ENCODE assay signal across 1 cellular context in the genomic region with DNA sequence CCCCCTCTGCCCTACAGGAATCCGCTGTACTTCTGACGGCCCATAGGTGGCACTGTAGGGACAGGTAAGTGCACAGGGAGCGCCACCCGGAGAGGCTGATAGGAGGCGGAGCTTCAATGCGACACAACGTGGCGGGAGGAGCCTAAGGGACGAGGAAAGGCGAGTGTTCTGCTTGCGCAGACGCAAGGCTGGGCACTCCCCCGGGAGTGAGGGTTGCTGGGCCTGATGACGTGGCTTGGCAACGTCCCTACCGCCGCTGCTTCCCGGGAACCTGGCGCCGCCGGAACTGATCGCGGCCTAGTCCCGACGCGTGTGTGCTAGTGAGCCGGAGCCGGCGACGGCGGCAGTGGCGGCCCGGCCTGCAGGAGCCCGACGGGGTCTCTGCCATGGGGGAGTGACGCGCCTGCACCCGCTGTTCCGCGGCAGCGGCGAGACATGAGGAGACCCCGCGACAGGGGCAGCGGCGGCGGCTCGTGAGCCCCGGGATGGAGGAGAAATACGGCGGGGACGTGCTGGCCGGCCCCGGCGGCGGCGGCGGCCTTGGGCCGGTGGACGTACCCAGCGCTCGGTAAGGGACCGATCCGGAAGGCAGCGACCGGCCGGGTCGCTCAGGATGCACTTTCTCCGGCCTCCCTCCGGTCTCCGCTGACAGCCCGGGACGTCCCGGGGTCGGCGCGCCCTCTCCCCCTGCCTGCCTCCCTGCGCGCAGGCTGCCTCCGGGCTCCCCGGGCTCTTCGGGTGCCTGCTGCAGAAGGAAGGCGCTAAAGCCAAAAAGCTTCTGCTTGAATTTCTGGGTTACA.
TF ChIP-seq lines count a peak whose summit lies in the region.

SLC30A5 (plus strand) TSS at position 244 of the 800 bp plus-strand sequence; CDS start at position 486, 242 bp downstream.

TF ChIP-seq in HepG2, 621 proteins besides CTCF, POLR2A, EP300 and RAD21 (continued from another document and continues in another):
- TF ChIP-seq GRHL1 (CRISPR knock-in tag; conservative IDR thresholded peaks at IDR 0.05) (no peak), STAT5B (CRISPR knock-in tag; IDR thresholded peaks at IDR 0.05) (peak; percentile 84; the same call in 1 of the 2 replicates), SSRP1 (CRISPR knock-in tag; IDR thresholded peaks at IDR 0.05) (no peak), ZNF879 (CRISPR knock-in tag; IDR thresholded peaks at IDR 0.05) (0 out of 2 replicates have a peak, but pooled peaks have one; percentile 58), ZNF616 (CRISPR knock-in tag; IDR thresholded peaks at IDR 0.05; ENCODE audit: low read depth) (peak; percentile 74; the same call in 1 of the 2 replicates), ZNF281 (CRISPR knock-in tag; IDR thresholded peaks at IDR 0.05; ENCODE audit: borderline replicate concordance) (peak; percentile 45; the same call in 1 of the 2 replicates), ZGPAT (CRISPR knock-in tag; IDR thresholded peaks at IDR 0.05) (peak; percentile 97), FOXA1 (IDR thresholded peaks at IDR 0.05) (no peak), FOXA1 (CRISPR knock-in tag; IDR thresholded peaks at IDR 0.05) (peak; percentile 7; the same call in 1 of the 2 replicates), THAP8 (CRISPR knock-in tag; IDR thresholded peaks at IDR 0.05; ENCODE audit: borderline replicate concordance) (peak; percentile 7; the same call in 1 of the 2 replicates), SMAD1 (CRISPR knock-in tag; IDR thresholded peaks at IDR 0.05; ENCODE audit: borderline replicate concordance, low read depth) (0 out of 2 replicates have a peak, but pooled peaks have one; percentile 85), GATAD1 (CRISPR knock-in tag; IDR thresholded peaks at IDR 0.05) (peak; percentile 86), IRF1 (CRISPR knock-in tag; IDR thresholded peaks at IDR 0.05; ENCODE audit: low read depth) (no peak), RNF2 (conservative IDR thresholded peaks at IDR 0.05; ENCODE audit: low read depth) (peak; percentile 78), ZNF687 (CRISPR knock-in tag; IDR thresholded peaks at IDR 0.05) (peak; percentile 98), TSC22D2 (CRISPR knock-in tag; IDR thresholded peaks at IDR 0.05; ENCODE audit: borderline replicate concordance) (no peak), ZBTB3 (CRISPR knock-in tag; IDR thresholded peaks at IDR 0.05; ENCODE audit: borderline replicate concordance, low read depth) (peak; percentile 67; the same call in 1 of the 2 replicates), ZNF580 (CRISPR knock-in tag; IDR thresholded peaks at IDR 0.05; ENCODE audit: borderline replicate concordance, low read depth) (peak; percentile 73; the same call in 1 of the 2 replicates), ZNF264 (CRISPR knock-in tag; IDR thresholded peaks at IDR 0.05) (no peak), ATF7 (IDR thresholded peaks at IDR 0.05) (peak; percentile 28), ATF7 (CRISPR knock-in tag; IDR thresholded peaks at IDR 0.05) (peak; percentile 77), HDAC1 (CRISPR knock-in tag; IDR thresholded peaks at IDR 0.05) (peak; percentile 98), GATA4 (IDR thresholded peaks at IDR 0.05; ENCODE audit: borderline replicate concordance, low read depth) (peak; percentile 73), SAP130 (CRISPR knock-in tag; IDR thresholded peaks at IDR 0.05; ENCODE audit: low read depth) (peak; percentile 97), KLF11 (CRISPR knock-in tag; IDR thresholded peaks at IDR 0.05) (no peak; the same call in 1 of the 2 replicates), CEBPG (CRISPR knock-in tag; IDR thresholded peaks at IDR 0.05) (no peak; the same call in 1 of the 2 replicates), ZNF761 (CRISPR knock-in tag; conservative IDR thresholded peaks at IDR 0.05) (peak; percentile 86), CCDC6 (CRISPR knock-in tag; IDR thresholded peaks at IDR 0.05) (no peak), ZNF7 (CRISPR knock-in tag; IDR thresholded peaks at IDR 0.05) (no peak), ZC3H13 (CRISPR knock-in tag; IDR thresholded peaks at IDR 0.05) (peak; percentile 47; the same call in 1 of the 2 replicates), KLF9 (CRISPR knock-in tag; IDR thresholded peaks at IDR 0.05; ENCODE audit: low read depth) (peak; percentile 25; the same call in 1 of the 2 replicates), MEIS1 (CRISPR knock-in tag; IDR thresholded peaks at IDR 0.05; ENCODE audit: borderline replicate concordance) (peak; percentile 84; the same call in 1 of the 2 replicates), ZNF12 (CRISPR knock-in tag; IDR thresholded peaks at IDR 0.05) (0 out of 2 replicates have a peak, but pooled peaks have one; percentile 2), SUZ12 (IDR thresholded peaks at IDR 0.05; ENCODE audit: low read depth, low read length) (no peak), KDM6A (CRISPR knock-in tag; IDR thresholded peaks at IDR 0.05; ENCODE audit: low read depth) (no peak), MATR3 (CRISPR knock-in tag; IDR thresholded peaks at IDR 0.05) (no peak), MIER3 (CRISPR knock-in tag; IDR thresholded peaks at IDR 0.05; ENCODE audit: borderline replicate concordance) (peak; percentile 66; the same call in 1 of the 2 replicates)
- TF ChIP-seq, protein P1, sequence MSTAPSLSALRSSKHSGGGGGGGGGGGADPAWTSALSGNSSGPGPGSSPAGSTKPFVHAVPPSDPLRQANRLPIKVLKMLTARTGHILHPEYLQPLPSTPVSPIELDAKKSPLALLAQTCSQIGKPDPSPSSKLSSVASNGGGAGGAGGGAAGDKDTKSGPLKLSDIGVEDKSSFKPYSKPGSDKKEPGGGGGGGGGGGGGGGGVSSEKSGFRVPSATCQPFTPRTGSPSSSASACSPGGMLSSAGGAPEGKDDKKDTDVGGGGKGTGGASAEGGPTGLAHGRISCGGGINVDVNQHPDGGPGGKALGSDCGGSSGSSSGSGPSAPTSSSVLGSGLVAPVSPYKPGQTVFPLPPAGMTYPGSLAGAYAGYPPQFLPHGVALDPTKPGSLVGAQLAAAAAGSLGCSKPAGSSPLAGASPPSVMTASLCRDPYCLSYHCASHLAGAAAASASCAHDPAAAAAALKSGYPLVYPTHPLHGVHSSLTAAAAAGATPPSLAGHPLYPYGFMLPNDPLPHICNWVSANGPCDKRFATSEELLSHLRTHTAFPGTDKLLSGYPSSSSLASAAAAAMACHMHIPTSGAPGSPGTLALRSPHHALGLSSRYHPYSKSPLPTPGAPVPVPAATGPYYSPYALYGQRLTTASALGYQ (CRISPR knock-in tag; IDR thresholded peaks at IDR 0.05) = no peak
- TF ChIP-seq, protein P2, sequence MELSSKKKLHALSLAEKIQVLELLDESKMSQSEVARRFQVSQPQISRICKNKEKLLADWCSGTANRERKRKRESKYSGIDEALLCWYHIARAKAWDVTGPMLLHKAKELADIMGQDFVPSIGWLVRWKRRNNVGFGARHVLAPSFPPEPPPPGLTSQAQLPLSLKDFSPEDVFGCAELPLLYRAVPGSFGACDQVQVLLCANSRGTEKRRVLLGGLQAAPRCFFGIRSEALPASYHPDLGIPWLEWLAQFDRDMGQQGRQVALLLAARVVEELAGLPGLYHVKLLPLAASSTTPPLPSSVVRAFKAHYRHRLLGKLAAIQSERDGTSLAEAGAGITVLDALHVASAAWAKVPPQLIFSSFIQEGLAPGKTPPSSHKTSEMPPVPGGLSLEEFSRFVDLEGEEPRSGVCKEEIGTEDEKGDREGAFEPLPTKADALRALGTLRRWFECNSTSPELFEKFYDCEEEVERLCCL (CRISPR knock-in tag; IDR thresholded peaks at IDR 0.05; ENCODE audit: borderline replicate concordance) = no peak
- TF ChIP-seq, protein P3, sequence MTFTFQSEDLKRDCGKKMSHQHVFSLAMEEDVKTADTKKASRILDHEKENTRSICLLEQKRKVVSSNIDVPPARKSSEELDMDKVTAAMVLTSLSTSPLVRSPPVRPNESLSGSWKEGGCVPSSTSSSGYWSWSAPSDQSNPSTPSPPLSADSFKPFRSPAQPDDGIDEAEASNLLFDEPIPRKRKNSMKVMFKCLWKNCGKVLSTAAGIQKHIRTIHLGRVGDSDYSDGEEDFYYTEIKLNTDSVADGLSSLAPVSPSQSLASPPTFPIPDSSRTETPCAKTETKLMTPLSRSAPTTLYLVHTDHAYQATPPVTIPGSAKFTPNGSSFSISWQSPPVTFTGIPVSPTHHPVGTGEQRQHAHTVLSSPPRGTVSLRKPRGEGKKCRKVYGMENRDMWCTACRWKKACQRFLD (CRISPR knock-in tag; IDR thresholded peaks at IDR 0.05; ENCODE audit: borderline replicate concordance) = no peak
